1 cellular context compared by ENCODE assay signal in genomic region chr21:41387042-41387819, GRCh38.
TF ChIP-seq lines count a peak whose summit lies in the region.

No MANE protein-coding gene starts in this region.

TF ChIP-seq in H1, 55 proteins besides CTCF, POLR2A, EP300 and RAD21:
- TF ChIP-seq MAFK (IDR thresholded peaks at IDR 0.05; ENCODE audit: low read depth, low read length) (no peak), MAX (IDR thresholded peaks at IDR 0.05) (no peak), POU5F1 (IDR thresholded peaks at IDR 0.05; ENCODE audit: low read depth, low read length) (no peak), SRF (IDR thresholded peaks at IDR 0.05; ENCODE audit: low read depth, low read length) (no peak), YY1 (IDR thresholded peaks at IDR 0.05; ENCODE audit: low read depth, low read length) (no peak), CREB1 (IDR thresholded peaks at IDR 0.05) (no peak), GABPA (IDR thresholded peaks at IDR 0.05; ENCODE audit: borderline replicate concordance, insufficient read depth, low read length) (no peak)
